Comparison of ENCODE assay signal across 2 cellular contexts in genomic region chr20:19699132-19699971, GRCh38.
TF ChIP-seq lines count a peak whose summit lies in the region.

No MANE protein-coding gene starts in this region.

TF ChIP-seq in HCT116, 20 proteins besides CTCF, POLR2A, EP300 and RAD21 (continued from another document):
- no peak for TF ChIP-seq ATF3 (IDR thresholded peaks at IDR 0.05)

TF ChIP-seq in SK-N-SH, 30 proteins besides CTCF, POLR2A, EP300 and RAD21 (continued from another document):
- TF ChIP-seq REST (IDR thresholded peaks at IDR 0.05; ENCODE audit: low read depth, low read length) = no peak
- no peak for TF ChIP-seq MEF2A (IDR thresholded peaks at IDR 0.05; ENCODE audit: borderline replicate concordance, low read depth)
- TF ChIP-seq TCF12 (IDR thresholded peaks at IDR 0.05) = 0 out of 2 replicates have a peak, but pooled peaks have one; percentile 4
- peak; percentile 35; the same call in 1 of the 2 replicates for TF ChIP-seq FOSL2 (IDR thresholded peaks at IDR 0.05; ENCODE audit: borderline replicate concordance, low read depth)
- TF ChIP-seq ELF1 (IDR thresholded peaks at IDR 0.05) = no peak
- TF ChIP-seq RXRA (IDR thresholded peaks at IDR 0.05; ENCODE audit: borderline replicate concordance, low read depth) = no peak
- peak; percentile 14; the same call in 1 of the 2 replicates for TF ChIP-seq JUND (IDR thresholded peaks at IDR 0.05)
- TF ChIP-seq GABPA (IDR thresholded peaks at IDR 0.05; ENCODE audit: low read depth) = peak; percentile 46
- no peak for TF ChIP-seq NFIC (IDR thresholded peaks at IDR 0.05; ENCODE audit: borderline replicate concordance)
- no peak for TF ChIP-seq ZBTB33 (IDR thresholded peaks at IDR 0.05; ENCODE audit: borderline replicate concordance, low read depth)
- TF ChIP-seq USF2 (IDR thresholded peaks at IDR 0.05; ENCODE audit: borderline replicate concordance, low read depth, low read length) = no peak
